In the genomic region with DNA sequence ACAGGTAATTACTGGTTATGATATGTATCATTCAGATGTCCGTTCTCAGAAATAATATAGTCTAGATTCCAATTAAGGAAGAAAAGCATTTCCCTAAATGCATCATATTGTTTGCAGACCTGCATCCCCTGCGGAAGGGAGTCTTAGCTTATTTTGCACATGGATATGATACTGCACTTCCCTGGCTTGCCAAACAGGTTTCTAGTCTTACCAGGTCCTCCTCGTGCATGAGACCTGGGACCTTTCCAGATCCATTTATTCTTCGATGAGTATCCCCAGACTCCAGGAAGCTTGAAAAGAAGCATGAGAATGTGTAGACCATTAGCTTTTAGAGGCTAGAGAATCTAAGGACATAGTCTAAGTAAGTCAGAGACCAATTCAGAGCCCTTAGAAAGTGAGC, we compare ENCODE assay signal across 26 cellular contexts. TPM values are rescaled to one million over a fixed set of nuclear protein-coding genes. Genes with fewer than 3 reads are reported as not detected.
DNase-seq lines count a peak whose midpoint lies in the region; ATAC-seq, FAIRE-seq and TF ChIP-seq lines count a peak whose summit lies in the region.
"Had no signal": no experiment of that assay in that cellular context is flagged by ENCODE, and none has a peak within 500 bp of the region (broad histone marks: within the 10 kb centered on the region; RNA-seq: fewer than 3 reads in every experiment).

No MANE protein-coding gene starts in this region.

- H3K79me2 ChIP-seq in PC-3 (ENCODE audit: low read length), result no peaks in the 10 kb centered on the region

- H3K4me2 ChIP-seq in PC-3 (ENCODE audit: low read length), result no peak overlapping the region
- H3K4me2 ChIP-seq: KMS-11, SK-N-SH had no signal

- BruUV-seq in PC-3 (replicated peaks; lab: Mats Ljungman, UMichigan), result no TSS peak

- H3K27ac ChIP-seq in PC-3 (ENCODE audit: low read length) (no peak overlapping the region), RWPE1 (no peak overlapping the region)
- H3K27ac ChIP-seq: KMS-11 had no signal

- DNase-seq in NCI-H510A treated with DMSO at 0.1 percent for 48 hours (lab: John Stamatoyannopoulos, UW) (peak; percentile 26), NCI-H510A (lab: John Stamatoyannopoulos, UW) (no peak), PC-3 (peak; percentile 59), mesothelial cell of epicardium (ENCODE audit: low spot score in 2 of 2, unreplicated experiment in 2 of 2) (no peak), NCI-H2107 treated with DMSO at 0.1 percent for 48 hours (lab: John Stamatoyannopoulos, UW; ENCODE audit: unreplicated experiment) (no peak), RWPE1 (ENCODE audit: low spot score) (no peak), frontal cortex (ENCODE audit: low spot score in 2 of 2) (no peak)
- DNase-seq: Calu3, GF-D8, HCEC 1CT, IMR-90, NCI-H1105, NCI-H1436 treated with DMSO at 0.1 percent for 48 hours, NCI-H187 treated with DMSO at 0.1 percent for 48 hours, NCI-H2171 treated with DMSO at 0.1 percent for 48 hours, NCI-H446, SK-N-SH, SW 1271 had no signal

- H3K4me1 ChIP-seq in PC-3 (ENCODE audit: insufficient read depth, low read length), result 0 out of 2 replicates have a peak, but pooled peaks cover 5% of the 10 kb centered on the region

- POLR2A ChIA-PET in PC-3 (lab: Charles Lee; ENCODE audit: unreplicated experiment) (no interaction called here), RWPE1 (lab: Yijun Ruan, JAX; ENCODE audit: low non-redundant PET) (no interaction called here)

- no peaks in the 10 kb centered on the region for H4K20me1 ChIP-seq in PC-3 (ENCODE audit: low read length)

- no peak for TF ChIP-seq CTCF in PC-3 (conservative IDR thresholded peaks at IDR 0.05; ENCODE audit: low read depth, low read length)
- no peak for TF ChIP-seq CTCF in mesothelial cell of epicardium (IDR thresholded peaks at IDR 0.05; ENCODE audit: unreplicated experiment)
- no peak for TF ChIP-seq CTCF in RWPE1 (conservative IDR thresholded peaks at IDR 0.05; ENCODE audit: low read depth)

- no peaks in the 10 kb centered on the region for H3K27me3 ChIP-seq in PC-3 (ENCODE audit: low read length)

- FAIRE-seq in frontal cortex (lab: Jason Lieb, UNC), result no peak
- FAIRE-seq: GM12892, GM19239, H1, RCC 7860 had no signal

- peaks cover 27% of the 10 kb centered on the region for H3K4me1 Mint-ChIP-seq in mesothelial cell of epicardium

- no peaks in the 10 kb centered on the region for H3K36me3 ChIP-seq in PC-3 (ENCODE audit: low read depth, low read length)

- no peak for ATAC-seq in PC-3

- intact Hi-C loops in PC-3 (cut with micrococcal nuclease), result no loop called here

- no peak overlapping the region for H2AFZ ChIP-seq in PC-3 (ENCODE audit: low read length)

- H3F3A ChIP-seq in PC-3 (ENCODE audit: low read length, unreplicated experiment), result no peaks in the 10 kb centered on the region

- no peak overlapping the region for H3K4me3 ChIP-seq in PC-3 (ENCODE audit: low read length)

- H3K9me3 ChIP-seq in PC-3 (ENCODE audit: low read length), result no peaks in the 10 kb centered on the region
- H3K9me3 ChIP-seq: SK-N-SH had no signal

- no peaks in the 10 kb centered on the region for H3K27me3 Mint-ChIP-seq in mesothelial cell of epicardium (ENCODE audit: low read depth)

- CTCF ChIA-PET in PC-3 (lab: Charles Lee) (no interaction called here), RWPE1 (lab: Yijun Ruan, JAX) (interaction anchor here (1.0 to 1.1 kb wide), 2 partner anchors 15 to 71 kb away, joined by 3 to 7 read pairs; no protein-coding TSS in a partner anchor)

- H3K27ac Mint-ChIP-seq in mesothelial cell of epicardium, result peak overlapping the region; percentile 44
- H3K27ac Mint-ChIP-seq: T-helper 1 cell treated with Interleukin-12 subunit alpha and Interleukin-12 subunit beta and Interleukin-4 antibody, amounts not matched to agents 30 μg/mL and 1 μg/mL, for 36 hours had no signal

- H3K4me3 Mint-ChIP-seq in mesothelial cell of epicardium, result no peak overlapping the region
- H3K4me3 Mint-ChIP-seq: T-helper 1 cell treated with Interleukin-12 subunit alpha and Interleukin-12 subunit beta and Interleukin-4 antibody, amounts not matched to agents 30 μg/mL and 1 μg/mL, for 36 hours had no signal

- peaks cover 52% of the 10 kb centered on the region for H3K36me3 Mint-ChIP-seq in mesothelial cell of epicardium

- no peaks in the 10 kb centered on the region for H3K9me2 ChIP-seq in PC-3 (replicated peaks; ENCODE audit: low read length)
- H3K9me2 ChIP-seq: SK-N-SH had no signal

- H3K9ac ChIP-seq in PC-3 (ENCODE audit: low read length), result no peak overlapping the region
- H3K9ac ChIP-seq: KMS-11, SK-N-SH had no signal

- no peaks in the 10 kb centered on the region for H3K9me3 Mint-ChIP-seq in mesothelial cell of epicardium
- H3K9me3 Mint-ChIP-seq: T-helper 1 cell treated with Interleukin-12 subunit alpha and Interleukin-12 subunit beta and Interleukin-4 antibody, amounts not matched to agents 30 μg/mL and 1 μg/mL, for 36 hours had no signal

RNA-seq across cellular contexts. Expression of gene CYB5R2, which starts 30.6 kb away (rescaled TPM):
- total RNA-seq in PC-3 (2014; rRNA removed), result 2.9 and 5.4 TPM in 2 replicates
- 63.6 to 74.4 TPM (median 67.0 TPM) in 3 replicates for total RNA-seq in mesothelial cell of epicardium
- 2.0 TPM for total RNA-seq in frontal cortex
- total RNA-seq: A172, OCI-LY7 had no signal

Comparison
In these comparisons a context has a peak if more than half of its experiments do, and no peak if none do; other contexts are left out.
1. DNase-seq: peak in NCI-H510A treated with DMSO at 0.1 percent for 48 hours (single experiment) and PC-3 (single experiment); none in NCI-H510A (single experiment), mesothelial cell of epicardium (0 of 2), NCI-H2107 treated with DMSO at 0.1 percent for 48 hours (single experiment), RWPE1 (single experiment) and frontal cortex (0 of 2).
2. RNA of gene CYB5R2, which starts 30.6 kb away (total RNA-seq): 63.6 to 74.4 TPM in mesothelial cell of epicardium; 2.9 to 5.4 TPM in PC-3 and 2.0 TPM in frontal cortex (single experiment); every median in the first group is over 10 times any median in the second.